28 cellular contexts compared by ENCODE assay signal in genomic region chr2:204652063-204652462, GRCh38.
"Had no signal": no experiment of that assay in that cellular context is flagged by ENCODE, and none has a peak within 500 bp of the region (broad histone marks: within the 10 kb centered on the region; RNA-seq: fewer than 3 reads in every experiment).

No MANE protein-coding gene starts in this region.

- FAIRE-seq: colon, endometrium, endothelial cell of umbilical vein, frontal cortex had no signal

- H3K36me3 ChIP-seq: colonic mucosa, esophagus muscularis mucosa, esophagus squamous epithelium, gastrocnemius medialis, gastroesophageal sphincter, heart left ventricle, heart right ventricle had no signal

- DNase-seq: colonic mucosa; cortex of kidney; dermis blood vessel endothelial cell; dorsolateral prefrontal cortex; effector CD4-positive, alpha-beta T cell; effector CD8-positive, alpha-beta T cell; effector memory CD4-positive, alpha-beta T cell; effector memory CD8-positive, alpha-beta T cell; endodermal cell; erythroblast; esophagus squamous epithelium; foreskin fibroblast; foreskin keratinocyte; foreskin melanocyte; gastrocnemius medialis; glutamatergic neuron; head of caudate nucleus; heart left ventricle; heart right ventricle had no signal

- H3K9me3 ChIP-seq: colonic mucosa, esophagus muscularis mucosa, gastrocnemius medialis had no signal

- H3K27me3 ChIP-seq: colonic mucosa, dorsolateral prefrontal cortex, esophagus muscularis mucosa, esophagus squamous epithelium, foreskin keratinocyte, gastrocnemius medialis, gastroesophageal sphincter, heart left ventricle, heart right ventricle had no signal

- H3K27ac ChIP-seq: colonic mucosa, coronary artery, dorsolateral prefrontal cortex, epithelial cell of prostate, esophagus muscularis mucosa, esophagus squamous epithelium, foreskin keratinocyte, gastrocnemius medialis, gastroesophageal sphincter, heart left ventricle, heart right ventricle had no signal

- ATAC-seq: effector memory CD8-positive, alpha-beta T cell; esophagus mucosa; foreskin keratinocyte; gastrocnemius medialis; gastroesophageal sphincter; heart left ventricle; heart right ventricle had no signal

- H3K4me3 ChIP-seq: colonic mucosa, coronary artery, dorsolateral prefrontal cortex, esophagus muscularis mucosa, esophagus squamous epithelium, gastrocnemius medialis, gastroesophageal sphincter, heart left ventricle, heart right ventricle had no signal

- H3K4me1 ChIP-seq: colonic mucosa, gastrocnemius medialis had no signal
